ENCODE assay signal across 8 cellular contexts in the genomic region with DNA sequence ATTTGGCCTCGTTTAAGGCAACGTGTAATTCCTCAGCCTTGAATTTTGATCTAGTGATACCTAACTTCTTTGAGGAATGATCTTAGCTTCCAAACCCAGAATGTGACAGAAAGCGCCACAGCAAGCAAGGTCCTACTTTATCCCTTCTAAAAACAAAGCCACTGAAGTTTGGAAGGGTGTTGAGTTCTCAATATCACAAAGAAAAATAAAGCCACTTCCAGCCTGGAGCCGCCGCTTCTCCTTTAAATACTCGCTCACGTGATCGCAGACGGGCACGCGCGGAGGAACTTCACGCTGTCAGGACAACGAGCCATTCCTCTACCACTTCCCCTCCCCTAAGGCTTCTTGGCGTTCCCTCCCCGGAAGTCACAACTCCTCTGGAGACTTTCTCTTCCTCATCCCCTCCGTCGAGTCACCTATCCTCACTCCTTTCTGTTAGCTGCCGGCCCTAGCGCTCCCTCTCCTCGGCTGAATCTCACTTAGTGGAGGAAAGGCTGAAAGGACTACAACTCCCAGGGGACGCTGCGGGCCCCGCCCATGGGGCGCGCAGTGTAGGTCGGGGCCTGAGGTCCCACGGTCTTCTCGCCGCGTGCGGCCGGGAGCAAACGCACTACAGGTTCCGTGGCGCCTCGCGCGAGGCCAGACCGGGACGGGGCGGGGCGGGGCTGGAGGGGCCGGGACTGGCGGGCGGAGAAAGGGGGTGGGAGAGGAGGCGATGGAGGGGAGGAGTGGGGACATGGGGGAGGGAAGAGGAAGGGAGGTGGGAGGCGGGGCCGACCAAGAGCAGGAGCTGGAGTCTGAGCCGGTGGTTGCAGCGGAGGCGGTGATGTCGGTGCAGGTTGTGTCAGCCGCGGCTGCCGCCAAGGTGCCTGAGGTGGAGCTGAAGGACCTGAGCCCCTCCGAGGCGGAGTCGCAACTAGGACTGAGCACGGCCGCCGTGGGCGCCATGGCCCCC. TPM values are rescaled to one million over a fixed set of nuclear protein-coding genes. Genes with fewer than 3 reads are reported as not detected.
DNase-seq lines count a peak whose midpoint lies in the region; ATAC-seq and TF ChIP-seq lines count a peak whose summit lies in the region.

Gene AHCYL2 (plus strand): TSS at position 780 of the 955 bp plus-strand sequence.

- intact Hi-C loops in activated CD4-positive, alpha-beta T cell treated with anti-CD3 and anti-CD28 coated beads, Interleukin-2, amount 10 ng/mL, durations not matched to agents 24 days and 14 days (cut with micrococcal nuclease): loop anchor here (1.0 to 10.0 kb wide), 7 partner anchors 47 to 880 kb away; partner anchors contain the start of genes ATP6V1F and RBM28

- H3K27me3 Mint-ChIP-seq in activated CD4-positive, alpha-beta T cell treated with anti-CD3 and anti-CD28 coated beads, Interleukin-2, amount 10 ng/mL, durations not matched to agents 24 days and 14 days: no peaks in the 10 kb centered on the region

- peak within 1 kb of the TSS; percentile 89 for H3K4me3 ChIP-seq in coronary artery

- H3K4me3 Mint-ChIP-seq in activated CD4-positive, alpha-beta T cell treated with anti-CD3 and anti-CD28 coated beads, Interleukin-2, amount 10 ng/mL, durations not matched to agents 24 days and 14 days: peak within 1 kb of the TSS; percentile 87

- peak within 1 kb of the TSS; percentile 96 for H3K27ac Mint-ChIP-seq in activated CD4-positive, alpha-beta T cell treated with anti-CD3 and anti-CD28 coated beads, Interleukin-2, amount 10 ng/mL, durations not matched to agents 24 days and 14 days

- no peaks in the 10 kb centered on the region for H3K9me3 Mint-ChIP-seq in activated CD4-positive, alpha-beta T cell treated with anti-CD3 and anti-CD28 coated beads, Interleukin-2, amount 10 ng/mL, durations not matched to agents 24 days and 14 days

- no peaks in the 10 kb centered on the region for H3K36me3 Mint-ChIP-seq in activated CD4-positive, alpha-beta T cell treated with anti-CD3 and anti-CD28 coated beads, Interleukin-2, amount 10 ng/mL, durations not matched to agents 24 days and 14 days (ENCODE audit: low read depth)

- peaks cover 24% of the 10 kb centered on the region for H3K4me1 Mint-ChIP-seq in activated CD4-positive, alpha-beta T cell treated with anti-CD3 and anti-CD28 coated beads, Interleukin-2, amount 10 ng/mL, durations not matched to agents 24 days and 14 days

- ATAC-seq in GM19372 (IDR thresholded peaks at IDR 0.05; ENCODE audit: low read depth, unreplicated experiment): peak; percentile 85
- peak; percentile 93 for ATAC-seq in HG03521 (IDR thresholded peaks at IDR 0.05; ENCODE audit: unreplicated experiment)

- peak; percentile 99 for DNase-seq in NCI-H69 (lab: John Stamatoyannopoulos, UW)
- peak; percentile 98 for DNase-seq in activated CD4-positive, alpha-beta T cell treated with anti-CD3 and anti-CD28 coated beads, Interleukin-2, amount 10 ng/mL, durations not matched to agents 24 days and 14 days
- DNase-seq in coronary artery (ENCODE audit: low spot score): peak; percentile 98
- DNase-seq in left kidney (ENCODE audit: low read depth, low spot score): peak; percentile 99
- peak; percentile 97 for DNase-seq in stimulated activated CD4-positive, alpha-beta T cell treated with anti-CD3 and anti-CD28 coated beads, Interleukin-1b, Interleukin-23, amount 100 ng/mL, for 48 hours

- TF ChIP-seq CTCF in C4-2B (conservative IDR thresholded peaks at IDR 0.05) (no peak), coronary artery (IDR thresholded peaks at IDR 0.05) (no peak)

- H3K27ac ChIP-seq in C4-2B (peak within 1 kb of the TSS; percentile 67), coronary artery (peak within 1 kb of the TSS; percentile 87 to 96)

RNA-seq across cellular contexts. Expression of gene AHCYL2, which starts in this region (rescaled TPM):
- 10.7 and 11.1 TPM in 2 replicates for total RNA-seq in activated CD4-positive, alpha-beta T cell treated with anti-CD3 and anti-CD28 coated beads, Interleukin-2, amount 10 ng/mL, durations not matched to agents 24 days and 14 days

Comparison
In these comparisons a context has a peak if more than half of its experiments do, and no peak if none do; other contexts are left out.
1. Peak in every context shown above with its lines: DNase-seq, ATAC-seq, H3K4me3 ChIP-seq and H3K27ac ChIP-seq.